1 cellular context compared by ENCODE assay signal in genomic region chr12:119274636-119275065, GRCh38.
TF ChIP-seq lines count a peak whose summit lies in the region.

No MANE protein-coding gene starts in this region.

TF ChIP-seq in H1, 55 proteins besides CTCF, POLR2A, EP300 and RAD21:
- TF ChIP-seq TAF1 (IDR thresholded peaks at IDR 0.05; ENCODE audit: low read depth, low read length) = no peak
- TF ChIP-seq KDM5A (IDR thresholded peaks at IDR 0.05; ENCODE audit: low read length) = no peak
- no peak for TF ChIP-seq CBX8 (IDR thresholded peaks at IDR 0.05; ENCODE audit: borderline replicate concordance, low read depth, low read length)
- TF ChIP-seq, protein P1, sequence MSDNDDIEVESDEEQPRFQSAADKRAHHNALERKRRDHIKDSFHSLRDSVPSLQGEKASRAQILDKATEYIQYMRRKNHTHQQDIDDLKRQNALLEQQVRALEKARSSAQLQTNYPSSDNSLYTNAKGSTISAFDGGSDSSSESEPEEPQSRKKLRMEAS (IDR thresholded peaks at IDR 0.05) = no peak
- TF ChIP-seq GTF2F1 (IDR thresholded peaks at IDR 0.05; ENCODE audit: borderline replicate concordance, low read depth, low read length) = no peak
- TF ChIP-seq KDM4A (IDR thresholded peaks at IDR 0.05; ENCODE audit: low read depth, low read length, severe bottlenecking) = no peak
- no peak for TF ChIP-seq EGR1 (IDR thresholded peaks at IDR 0.05; ENCODE audit: borderline replicate concordance, low read depth, low read length)
- no peak for TF ChIP-seq MAFK (IDR thresholded peaks at IDR 0.05; ENCODE audit: low read depth, low read length)
- TF ChIP-seq BRCA1 (IDR thresholded peaks at IDR 0.05; ENCODE audit: low read depth, low read length) = no peak
- no peak for TF ChIP-seq JUND (IDR thresholded peaks at IDR 0.05; ENCODE audit: low read length)
- TF ChIP-seq NANOG (IDR thresholded peaks at IDR 0.05; ENCODE audit: insufficient read depth, low read depth, low read length, poor library complexity, severe bottlenecking) = no peak
- TF ChIP-seq ATF2 (IDR thresholded peaks at IDR 0.05; ENCODE audit: low read length) = no peak
- no peak for TF ChIP-seq RBBP5 (IDR thresholded peaks at IDR 0.05; ENCODE audit: borderline replicate concordance, low read depth, low read length)
- no peak for TF ChIP-seq SP1 (IDR thresholded peaks at IDR 0.05; ENCODE audit: low read depth, low read length)
- no peak for TF ChIP-seq NRF1 (IDR thresholded peaks at IDR 0.05; ENCODE audit: low read depth, low read length)
- TF ChIP-seq CHD2 (IDR thresholded peaks at IDR 0.05; ENCODE audit: low read length) = no peak
- TF ChIP-seq HDAC2 (IDR thresholded peaks at IDR 0.05; ENCODE audit: borderline replicate concordance in 1 of 2, low read depth in 2 of 2, low read length in 2 of 2) = no peak
- TF ChIP-seq SRF (IDR thresholded peaks at IDR 0.05; ENCODE audit: low read depth, low read length) = no peak
- no peak for TF ChIP-seq CREB1 (IDR thresholded peaks at IDR 0.05)
- TF ChIP-seq SIX5 (IDR thresholded peaks at IDR 0.05; ENCODE audit: low read depth, low read length) = no peak
